21 cellular contexts compared by ENCODE assay signal in the genomic region with DNA sequence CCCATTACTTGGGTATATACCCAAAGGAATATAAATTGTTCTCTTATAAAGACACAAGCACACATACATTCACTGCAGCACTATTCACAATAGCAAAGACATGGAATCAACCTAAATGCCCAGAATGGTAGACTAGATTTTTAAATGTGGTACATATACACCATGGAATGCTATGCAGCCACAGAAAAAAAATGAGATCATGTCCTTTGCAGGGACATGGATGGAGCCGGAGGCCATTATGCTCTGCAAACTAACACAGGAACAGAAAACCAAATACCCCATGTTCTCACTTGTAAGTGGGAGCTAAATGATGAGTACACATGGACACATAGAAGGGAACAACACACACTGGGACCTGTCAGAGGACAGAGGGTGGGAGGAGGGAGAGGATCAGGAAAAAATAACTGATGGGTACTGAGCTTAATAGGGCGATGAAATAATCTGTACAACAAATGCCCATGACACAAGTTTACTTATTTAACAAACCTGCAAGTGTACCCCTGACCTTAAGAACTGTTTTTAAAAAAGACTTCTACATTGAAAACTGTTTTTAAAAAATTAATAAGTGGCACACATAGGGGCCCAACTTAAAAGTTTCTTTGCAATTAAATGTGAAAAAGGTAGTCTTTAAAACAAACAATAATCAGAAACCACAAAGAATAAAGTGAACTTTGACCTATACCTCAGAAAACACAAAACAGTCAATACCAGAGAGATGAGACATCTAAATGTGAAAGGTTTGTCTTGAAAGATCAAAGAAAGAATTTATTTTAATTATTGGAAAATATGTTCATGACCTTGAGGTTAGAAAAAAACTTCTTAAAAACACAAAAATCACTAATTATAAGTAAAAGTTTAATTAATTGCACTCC.
DNase-seq lines count a peak whose midpoint lies in the region; ATAC-seq and TF ChIP-seq lines count a peak whose summit lies in the region.
"Had no signal": no experiment of that assay in that cellular context is flagged by ENCODE, and none has a peak within 500 bp of the region (broad histone marks: within the 10 kb centered on the region; RNA-seq: fewer than 3 reads in every experiment).

No MANE protein-coding gene starts in this region.

- peak in 3 of 4 donors; percentile 18 to 33 (median 30) for ATAC-seq in right lobe of liver
- ATAC-seq: natural killer cell treated with Interleukin-12 subunit alpha and Interleukin-12 subunit beta and Interleukin-15 and Interleukin-18, amount 100 ng/mL, for 72 hours; T-cell had no signal

- no peaks in the 10 kb centered on the region for H3K9me3 ChIP-seq in right lobe of liver
- H3K9me3 ChIP-seq: prostate gland, testis had no signal

- TF ChIP-seq CTCF in right lobe of liver (IDR thresholded peaks at IDR 0.05), result no peak

- DNase-seq in EL, result peak; percentile 20
- peak; percentile 26 for DNase-seq in OCI-M1 (lab: John Stamatoyannopoulos, UW)
- peak; percentile 8 for DNase-seq in glomerular visceral epithelial cell (ENCODE audit: extremely low spot score)
- no peak for DNase-seq in right lobe of liver
- DNase-seq in medulla oblongata (ENCODE audit: extremely low spot score), result no peak
- DNase-seq in activated T-cell treated with anti-CD3 and anti-CD28 coated beads, Interleukin-2, amount 50 U/mL, for 48 hours, result no peak
- DNase-seq in MV-4-11 (lab: John Stamatoyannopoulos, UW), result no peak
- DNase-seq: activated CD4-positive, alpha-beta T cell treated with anti-CD3 and anti-CD28 coated beads, Interleukin-2, amount 50 U/mL, for 4 hours; CD4-positive, alpha-beta memory T cell; DMS79; endodermal cell; islet precursor cell; KG1; NCI-H1092 treated with DMSO at 0.1 percent for 48 hours; NCI-H510A treated with DMSO at 0.1 percent for 48 hours; stimulated activated CD8-positive, alpha-beta memory T cell treated with anti-CD3 and anti-CD28 coated beads, Interleukin-4, amount 100 ng/mL, for 48 hours; T-cell; testis had no signal

- intact Hi-C loops in right lobe of liver (cut with DNase I), result loop anchor here in 1 of 2 donors (10.0 kb wide), 1 partner anchor 72 kb away; a partner anchor contains a TSS

- WGBS in right lobe of liver (ENCODE audit: insufficient coverage, low coverage, low lambda C conversion rate, missing lambda C conversion rate), result 38% methylated on average over 2 of the region's 2 CpGs

- peaks cover 0 to 23% (median 10%) of the 10 kb centered on the region in 4 donors for H3K4me1 ChIP-seq in right lobe of liver
- H3K4me1 ChIP-seq: prostate gland, testis had no signal

- H3K4me3 ChIP-seq in right lobe of liver, result peak overlapping the region; percentile 14 to 46 (median 41)
- H3K4me3 ChIP-seq: ascending aorta, prostate gland, testis had no signal

- no peaks in the 10 kb centered on the region for H3K36me3 ChIP-seq in right lobe of liver
- H3K36me3 ChIP-seq: ascending aorta, prostate gland had no signal

- H3K27ac ChIP-seq in right lobe of liver, result peak overlapping the region; percentile 49 to 71 (median 70)
- H3K27ac ChIP-seq: ascending aorta, prostate gland, testis had no signal

- no peaks in the 10 kb centered on the region for H3K27me3 ChIP-seq in right lobe of liver
- H3K27me3 ChIP-seq: ascending aorta, testis had no signal

- no peak for TF ChIP-seq POLR2A in right lobe of liver (IDR thresholded peaks at IDR 0.05)

Comparison
In these comparisons a context has a peak if more than half of its experiments do, and no peak if none do; other contexts are left out.
1. DNase-seq: peak in EL (single experiment), OCI-M1 (single experiment) and glomerular visceral epithelial cell (single experiment); none in right lobe of liver (0 of 3), medulla oblongata (single experiment), activated T-cell treated with anti-CD3 and anti-CD28 coated beads, Interleukin-2, amount 50 U/mL, for 48 hours (0 of 2) and MV-4-11 (single experiment).